ENCODE assay signal across 17 cellular contexts in the genomic region with DNA sequence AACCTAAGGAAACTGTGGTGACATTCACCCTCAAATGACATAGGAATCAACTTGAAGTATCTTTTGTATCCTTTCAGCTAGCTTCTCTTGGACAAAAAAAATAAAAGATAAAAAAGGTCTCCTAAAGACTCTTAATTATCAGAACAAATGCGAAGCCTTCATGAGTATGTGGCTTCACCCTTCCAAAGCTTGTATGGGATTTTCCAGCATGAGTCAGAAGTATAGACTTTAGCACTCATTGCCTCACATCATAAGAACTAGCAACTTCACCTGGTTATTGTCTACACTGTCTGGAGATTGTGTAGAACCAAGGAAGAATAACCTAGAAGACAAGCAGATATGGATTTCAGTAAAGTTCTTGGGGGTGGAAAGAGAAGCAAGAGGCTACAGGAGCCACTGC.
A peak's percentile ranks its signal among the peaks of the same experiment; 100 is the strongest.
DNase-seq lines count a peak whose midpoint lies in the region; ATAC-seq and TF ChIP-seq lines count a peak whose summit lies in the region.
"Had no signal": no experiment of that assay in that cellular context is flagged by ENCODE, and none has a peak within 500 bp of the region (broad histone marks: within the 10 kb centered on the region; RNA-seq: fewer than 3 reads in every experiment).

No MANE protein-coding gene starts in this region.

- H3K27me3 ChIP-seq in upper lobe of right lung (no peaks in the 10 kb centered on the region), Peyer's patch (no peaks in the 10 kb centered on the region)
- H3K27me3 ChIP-seq: BLaER1, body of pancreas had no signal

- DNase-seq in NCI-H226 = peak; percentile 51
- DNase-seq in MCF 10A (ENCODE audit: unreplicated experiment) = peak; percentile 63
- peak; percentile 51 for DNase-seq in glomerular visceral epithelial cell (ENCODE audit: extremely low spot score)
- no peak for DNase-seq in upper lobe of right lung
- DNase-seq in cortex of kidney (lab: John Stamatoyannopoulos, UW) = no peak
- DNase-seq in Peyer's patch = no peak
- DNase-seq: activated effector memory CD4-positive, alpha-beta T cell treated with anti-CD3 and anti-CD28 coated beads, Interleukin-2, amount 50 U/mL, for 16 hours; body of pancreas; DMS79; NCI-H2081; nucleus accumbens; PC-9; SW 1271; WERI-Rb-1 had no signal

- BruUV-seq in MCF 10A (replicated peaks; lab: Mats Ljungman, UMichigan) = no TSS peak

- peaks cover 56% of the 10 kb centered on the region for H3K4me1 Mint-ChIP-seq in MCF 10A (ENCODE audit: insufficient read depth, unreplicated experiment)

- CTCF ChIA-PET in MCF 10A (lab: Yijun Ruan, JAX) = interaction anchor here (0.5 to 2.1 kb wide), 6 partner anchors 14 to 1262 kb away, joined by 3 to 6 read pairs (median 3); no protein-coding TSS in a partner anchor

- peak overlapping the region; percentile 90 for H3K27ac Mint-ChIP-seq in MCF 10A (ENCODE audit: low read depth, unreplicated experiment)
- H3K27ac Mint-ChIP-seq: stimulated activated memory B cell treated with anti-CD40 and anti-IgM and Interleukin-4, amounts not matched to agents 10 μg/mL and 1 μg/mL and 100 μg/mL, for 72 hours had no signal

- H3K4me3 ChIP-seq in upper lobe of right lung (no peak overlapping the region), Peyer's patch (no peak overlapping the region)
- H3K4me3 ChIP-seq: BLaER1, body of pancreas, PC-9 had no signal

- TF ChIP-seq POLR2A in Peyer's patch (IDR thresholded peaks at IDR 0.05) = no peak

- no peak for ATAC-seq in upper lobe of right lung
- ATAC-seq in GM18873 (IDR thresholded peaks at IDR 0.05; ENCODE audit: low FRiP score, unreplicated experiment) = no peak
- ATAC-seq: body of pancreas; stimulated activated memory B cell treated with anti-CD40 and anti-IgM and Interleukin-4, amounts not matched to agents 10 μg/mL and 1 μg/mL and 100 μg/mL, for 72 hours had no signal

- no peaks in the 10 kb centered on the region for H3K9me3 Mint-ChIP-seq in MCF 10A (ENCODE audit: unreplicated experiment)
- H3K9me3 Mint-ChIP-seq: stimulated activated memory B cell treated with anti-CD40 and anti-IgM and Interleukin-4, amounts not matched to agents 10 μg/mL and 1 μg/mL and 100 μg/mL, for 72 hours had no signal

- H3K4me1 ChIP-seq in upper lobe of right lung (peaks cover 17% of the 10 kb centered on the region), Peyer's patch (no peaks in the 10 kb centered on the region)
- H3K4me1 ChIP-seq: body of pancreas had no signal

- no peaks in the 10 kb centered on the region for H3K36me3 ChIP-seq in upper lobe of right lung
- no peaks in the 10 kb centered on the region for H3K36me3 ChIP-seq in Peyer's patch
- H3K36me3 ChIP-seq: BLaER1 had no signal

- H3K4me3 Mint-ChIP-seq in MCF 10A (ENCODE audit: unreplicated experiment) = no peak overlapping the region
- H3K4me3 Mint-ChIP-seq: stimulated activated memory B cell treated with anti-CD40 and anti-IgM and Interleukin-4, amounts not matched to agents 10 μg/mL and 1 μg/mL and 100 μg/mL, for 72 hours had no signal

- H3K27ac ChIP-seq in upper lobe of right lung = peak overlapping the region; percentile 45
- H3K27ac ChIP-seq in Peyer's patch = no peak overlapping the region
- H3K27ac ChIP-seq: BLaER1, body of pancreas, PC-9, WERI-Rb-1 had no signal

- intact Hi-C loops in MCF 10A (cut with micrococcal nuclease) = loop anchor here (1.0 to 5.0 kb wide), 3 partner anchors 48 to 293 kb away; no protein-coding TSS in a partner anchor
- intact Hi-C loops in upper lobe of right lung (cut with DNase I) = no loop called here

- H3K9me3 ChIP-seq in upper lobe of right lung (no peaks in the 10 kb centered on the region), Peyer's patch (no peaks in the 10 kb centered on the region)
- H3K9me3 ChIP-seq: body of pancreas had no signal

- TF ChIP-seq CTCF in MCF 10A (IDR thresholded peaks at IDR 0.05; ENCODE audit: unreplicated experiment) = no peak
- TF ChIP-seq CTCF in upper lobe of right lung (IDR thresholded peaks at IDR 0.05) = no peak
- no peak for TF ChIP-seq CTCF in Peyer's patch (IDR thresholded peaks at IDR 0.05)

- POLR2A ChIA-PET in MCF 10A (lab: Yijun Ruan, JAX) = interaction anchor here (0.7 to 8.6 kb wide), 11 partner anchors 9 to 139 kb away, joined by 3 to 170 read pairs (median 6); no protein-coding TSS in a partner anchor

- no peaks in the 10 kb centered on the region for H3K36me3 Mint-ChIP-seq in MCF 10A (ENCODE audit: insufficient read depth, unreplicated experiment)
- H3K36me3 Mint-ChIP-seq: stimulated activated memory B cell treated with anti-CD40 and anti-IgM and Interleukin-4, amounts not matched to agents 10 μg/mL and 1 μg/mL and 100 μg/mL, for 72 hours had no signal

- no peaks in the 10 kb centered on the region for H3K27me3 Mint-ChIP-seq in MCF 10A (ENCODE audit: insufficient read depth, unreplicated experiment)
- H3K27me3 Mint-ChIP-seq: stimulated activated memory B cell treated with anti-CD40 and anti-IgM and Interleukin-4, amounts not matched to agents 10 μg/mL and 1 μg/mL and 100 μg/mL, for 72 hours had no signal

Comparison
In these comparisons a context has a peak if more than half of its experiments do, and no peak if none do; other contexts are left out.
1. DNase-seq: peak in NCI-H226 (single experiment), MCF 10A (single experiment) and glomerular visceral epithelial cell (single experiment); none in upper lobe of right lung (single experiment), cortex of kidney (single experiment) and Peyer's patch (0 of 3).